Comparison of ENCODE assay signal across 30 cellular contexts in genomic region chr5:9453480-9454011, GRCh38.
"Had no signal": no experiment of that assay in that cellular context is flagged by ENCODE, and none has a peak within 500 bp of the region (broad histone marks: within the 10 kb centered on the region; RNA-seq: fewer than 3 reads in every experiment).

No MANE protein-coding gene starts in this region.

- FAIRE-seq: kidney, TTC549, urothelium cell line had no signal

- H3K27ac ChIP-seq: ascending aorta, coronary artery, dorsolateral prefrontal cortex, gastroesophageal sphincter, neutrophil, ovary, sigmoid colon, stomach, VCaP had no signal

- H3K4me3 Mint-ChIP-seq: activated naive CD4-positive, alpha-beta T cell treated with anti-CD3 and anti-CD28 coated beads for 36 hours; activated naive CD8-positive, alpha-beta T cell treated with anti-CD3 and anti-CD28 coated beads, Interleukin-2, amount 10 ng/mL, durations not matched to agents 7 days and 5 days; brain; immature natural killer cell; nephron; stimulated activated naive B cell treated with anti-CD40 and anti-IgM and Interleukin-4, amounts not matched to agents 10 μg/mL and 1 μg/mL and 100 μg/mL, for 72 hours had no signal

- H3K36me3 Mint-ChIP-seq: activated naive CD8-positive, alpha-beta T cell treated with anti-CD3 and anti-CD28 coated beads, Interleukin-2, amount 10 ng/mL, durations not matched to agents 7 days and 5 days; immature natural killer cell; stimulated activated naive B cell treated with anti-CD40 and anti-IgM and Interleukin-4, amounts not matched to agents 10 μg/mL and 1 μg/mL and 100 μg/mL, for 72 hours had no signal

- H3K9me3 ChIP-seq: ascending aorta, neutrophil, ovary, sigmoid colon had no signal

- H3K36me3 ChIP-seq: ascending aorta, gastroesophageal sphincter, neutrophil, ovary, sigmoid colon, stomach, tibial nerve had no signal

- ATAC-seq: gastroesophageal sphincter; stimulated activated naive B cell treated with anti-CD40 and anti-IgM and Interleukin-4, amounts not matched to agents 10 μg/mL and 1 μg/mL and 100 μg/mL, for 72 hours had no signal

- H3K4me1 Mint-ChIP-seq: activated naive CD8-positive, alpha-beta T cell treated with anti-CD3 and anti-CD28 coated beads, Interleukin-2, amount 10 ng/mL, durations not matched to agents 7 days and 5 days; immature natural killer cell; stimulated activated naive B cell treated with anti-CD40 and anti-IgM and Interleukin-4, amounts not matched to agents 10 μg/mL and 1 μg/mL and 100 μg/mL, for 72 hours had no signal

- DNase-seq: activated CD4-positive, alpha-beta T cell treated with anti-CD3 and anti-CD28 coated beads for 4 hours; activated CD4-positive, alpha-beta T cell treated with anti-CD3 and anti-CD28 coated beads, Interleukin-2, amount 50 U/mL, for 48 hours; activated CD8-positive, alpha-beta memory T cell treated with anti-CD3 and anti-CD28 coated beads for 24 hours; activated effector memory CD4-positive, alpha-beta T cell treated with Interleukin-2 at 50 U/mL for 16 hours; activated naive CD4-positive, alpha-beta T cell treated with anti-CD3 and anti-CD28 coated beads for 36 hours; activated naive CD8-positive, alpha-beta T cell treated with anti-CD3 and anti-CD28 coated beads, Interleukin-2, amount 10 ng/mL, durations not matched to agents 7 days and 5 days; dorsolateral prefrontal cortex; effector memory CD4-positive, alpha-beta T cell; erythroblast; hypothalamus; immature natural killer cell; kidney; ovary; sigmoid colon; stimulated activated CD4-positive, alpha-beta T cell treated with anti-CD3 and anti-CD28 coated beads, Interleukin-15, amount 100 ng/mL, for 24 hours; stimulated activated CD4-positive, alpha-beta T cell treated with anti-CD3 and anti-CD28 coated beads, Interleukin-2, amount 100 ng/mL, for 24 hours; stimulated activated naive B cell treated with anti-CD40 and anti-IgM and Interleukin-4, amounts not matched to agents 10 μg/mL and 1 μg/mL and 100 μg/mL, for 72 hours; stomach; T-helper 9 cell had no signal

- H3K27me3 Mint-ChIP-seq: activated naive CD8-positive, alpha-beta T cell treated with anti-CD3 and anti-CD28 coated beads, Interleukin-2, amount 10 ng/mL, durations not matched to agents 7 days and 5 days; brain; stimulated activated naive B cell treated with anti-CD40 and anti-IgM and Interleukin-4, amounts not matched to agents 10 μg/mL and 1 μg/mL and 100 μg/mL, for 72 hours had no signal

- H3K4me3 ChIP-seq: ascending aorta, coronary artery, dorsolateral prefrontal cortex, gastroesophageal sphincter, ovary, sigmoid colon, stomach, tibial nerve had no signal

- H3K27ac Mint-ChIP-seq: activated naive CD4-positive, alpha-beta T cell treated with anti-CD3 and anti-CD28 coated beads for 36 hours; activated naive CD8-positive, alpha-beta T cell treated with anti-CD3 and anti-CD28 coated beads, Interleukin-2, amount 10 ng/mL, durations not matched to agents 7 days and 5 days; immature natural killer cell; progenitor cell of endocrine pancreas; stimulated activated naive B cell treated with anti-CD40 and anti-IgM and Interleukin-4, amounts not matched to agents 10 μg/mL and 1 μg/mL and 100 μg/mL, for 72 hours had no signal

- H3K27me3 ChIP-seq: ascending aorta, dorsolateral prefrontal cortex, gastroesophageal sphincter, neutrophil, ovary, sigmoid colon, stomach, tibial nerve had no signal

- H3K4me1 ChIP-seq: ascending aorta, gastroesophageal sphincter, sigmoid colon, stomach had no signal
